10 cellular contexts compared by ENCODE assay signal in genomic region chr6:158558415-158559306, GRCh38. TPM values are rescaled to one million over a fixed set of nuclear protein-coding genes. Genes with fewer than 3 reads are reported as not detected.
A peak's percentile ranks its signal among the peaks of the same experiment; 100 is the strongest.
DNase-seq lines count a peak whose midpoint lies in the region; ATAC-seq and TF ChIP-seq lines count a peak whose summit lies in the region.
"Had no signal": no experiment of that assay in that cellular context is flagged by ENCODE, and none has a peak within 500 bp of the region (broad histone marks: within the 10 kb centered on the region; RNA-seq: fewer than 3 reads in every experiment).

No MANE protein-coding gene starts in this region.

- POLR2A ChIA-PET in Caco-2 (lab: Charles Lee) = interaction anchor here (0.5 kb wide), 1 partner anchor 1179 kb away, joined by 3 read pairs; no protein-coding TSS in a partner anchor

- BruUV-seq in Caco-2 (replicated peaks; lab: Mats Ljungman, UMichigan) = no TSS peak

- no peak for TF ChIP-seq EP300 in neural cell (conservative IDR thresholded peaks at IDR 0.05; ENCODE audit: poor library complexity, severe bottlenecking)

- intact Hi-C loops in Caco-2 (cut with micrococcal nuclease; ENCODE audit: unreplicated experiment) = no loop called here

- no peak overlapping the region for H3K4me3 ChIP-seq in Caco-2 (ENCODE audit: low read depth, low read length)
- H3K4me3 ChIP-seq in neural cell (ENCODE audit: low read length) = peak overlapping the region; percentile 85

- H3K4me1 Mint-ChIP-seq in Caco-2 (ENCODE audit: low read depth, unreplicated experiment) = peaks cover 7% of the 10 kb centered on the region
- H3K4me1 Mint-ChIP-seq in central memory CD8-positive, alpha-beta T cell = peaks cover 24% of the 10 kb centered on the region

- H3K9me3 ChIP-seq in Caco-2 = no peaks in the 10 kb centered on the region
- no peaks in the 10 kb centered on the region for H3K9me3 ChIP-seq in neural cell (ENCODE audit: low read length)

- H3K9me2 ChIP-seq in neural cell (ENCODE audit: insufficient read depth, low read length) = no peaks in the 10 kb centered on the region

- no peak for ATAC-seq in central memory CD8-positive, alpha-beta T cell (replicated peaks; ENCODE audit: extremely low read depth, poor library complexity, severe bottlenecking)
- ATAC-seq in HG03095 (IDR thresholded peaks at IDR 0.05; ENCODE audit: unreplicated experiment) (no peak), GM18520 (IDR thresholded peaks at IDR 0.05; ENCODE audit: unreplicated experiment) (no peak), HG03460 (IDR thresholded peaks at IDR 0.05; ENCODE audit: unreplicated experiment) (no peak)

- H3K9ac ChIP-seq in neural cell (ENCODE audit: low read length) = no peak overlapping the region

- H3K36me3 Mint-ChIP-seq in Caco-2 (ENCODE audit: insufficient read depth, unreplicated experiment) = peaks cover 12% of the 10 kb centered on the region
- H3K36me3 Mint-ChIP-seq in central memory CD8-positive, alpha-beta T cell (ENCODE audit: insufficient read depth) = peaks cover 8% of the 10 kb centered on the region

- CTCF ChIA-PET in Caco-2 (lab: Charles Lee) = interaction anchor here (0.9 kb wide), 2 partner anchors 47 to 344 kb away, joined by 4 read pairs; no protein-coding TSS in a partner anchor

- H3K27me3 ChIP-seq in Caco-2 (replicated peaks; ENCODE audit: control insufficient read depth, insufficient read depth, low read length) (no peaks in the 10 kb centered on the region), neural cell (ENCODE audit: insufficient read depth, low read depth, low read length) (no peaks in the 10 kb centered on the region)

- no peak for TF ChIP-seq RAD21 in neural cell (conservative IDR thresholded peaks at IDR 0.05)

- DNase-seq in Caco-2 (no peak), NCI-H82 (lab: John Stamatoyannopoulos, UW) (peak; percentile 62), EL (no peak)
- no peak for DNase-seq in central memory CD8-positive, alpha-beta T cell (ENCODE audit: low spot score in 2 of 2)
- DNase-seq: GOT3, NCI-H187 had no signal

- no peak overlapping the region for H2AFZ ChIP-seq in neural cell (ENCODE audit: low read depth, low read length)

- peaks cover 10% of the 10 kb centered on the region for H4K20me1 ChIP-seq in neural cell (ENCODE audit: insufficient read depth)

- H3K36me3 ChIP-seq in Caco-2 (ENCODE audit: control insufficient read depth, insufficient read depth, low read length) (no peaks in the 10 kb centered on the region), neural cell (ENCODE audit: insufficient read depth, low read length) (no peaks in the 10 kb centered on the region)

- peak overlapping the region; percentile 92 for H3K4me3 Mint-ChIP-seq in Caco-2 (ENCODE audit: unreplicated experiment)
- H3K4me3 Mint-ChIP-seq in central memory CD8-positive, alpha-beta T cell = peak overlapping the region; percentile 61

- no peaks in the 10 kb centered on the region for H3K4me1 ChIP-seq in Caco-2

- no peak for TF ChIP-seq CTCF in Caco-2 (IDR thresholded peaks at IDR 0.05; ENCODE audit: insufficient read depth in 1 of 2, low read depth in 1 of 2, low read length in 1 of 2, severe bottlenecking in 1 of 2, unreplicated experiment in 1 of 2)
- no peak for TF ChIP-seq CTCF in neural cell (IDR thresholded peaks at IDR 0.05; ENCODE audit: poor library complexity, severe bottlenecking)

- H3K27ac Mint-ChIP-seq in Caco-2 (ENCODE audit: unreplicated experiment) = peak overlapping the region; percentile 6
- no peak overlapping the region for H3K27ac Mint-ChIP-seq in central memory CD8-positive, alpha-beta T cell (ENCODE audit: low read depth)

- H3K9me3 Mint-ChIP-seq in Caco-2 (ENCODE audit: unreplicated experiment) = no peaks in the 10 kb centered on the region
- no peaks in the 10 kb centered on the region for H3K9me3 Mint-ChIP-seq in central memory CD8-positive, alpha-beta T cell

- no peaks in the 10 kb centered on the region for H3K27me3 Mint-ChIP-seq in Caco-2 (ENCODE audit: insufficient read depth, unreplicated experiment)
- H3K27me3 Mint-ChIP-seq in central memory CD8-positive, alpha-beta T cell = no peaks in the 10 kb centered on the region

- no peak overlapping the region for H3K27ac ChIP-seq in neural cell (ENCODE audit: low read length)

- no peak overlapping the region for H3K4me2 ChIP-seq in neural cell (ENCODE audit: low read length)

- H3K79me2 ChIP-seq in neural cell (replicated peaks; ENCODE audit: insufficient read depth, low read length) = peaks cover 23% of the 10 kb centered on the region

- H3F3A ChIP-seq in neural cell (ENCODE audit: insufficient read depth, low read length, poor library complexity, severe bottlenecking) = peaks cover 4% of the 10 kb centered on the region

TF ChIP-seq in neural cell, 6 proteins besides CTCF, POLR2A, EP300 and RAD21:
- TF ChIP-seq TAF1 (IDR thresholded peaks at IDR 0.05; ENCODE audit: low read depth) (no peak), MXI1 (conservative IDR thresholded peaks at IDR 0.05; ENCODE audit: poor library complexity, severe bottlenecking) (no peak), EZH2 (IDR thresholded peaks at IDR 0.05; ENCODE audit: borderline replicate concordance, insufficient read depth, low read length, poor library complexity, severe bottlenecking) (no peak), POLR2AphosphoS5 (IDR thresholded peaks at IDR 0.05) (no peak), SMC3 (conservative IDR thresholded peaks at IDR 0.05; ENCODE audit: poor library complexity) (no peak), REST (IDR thresholded peaks at IDR 0.05; ENCODE audit: borderline replicate concordance) (no peak)

RNA-seq across cellular contexts. Expression of gene TMEM181, which starts 1.2 kb away (rescaled TPM):
- total RNA-seq in Caco-2 (2022) = 25.7 and 26.7 TPM in 2 replicates
- polyA plus RNA-seq in neural cell = 47.6 TPM in 2 replicates
- polyA minus RNA-seq in neural cell = 55.3 and 56.4 TPM in 2 replicates
